Comparison of ENCODE assay signal across 10 cellular contexts in genomic region chr7:16708980-16709379, GRCh38. TPM values are rescaled to one million over a fixed set of nuclear protein-coding genes. Genes with fewer than 3 reads are reported as not detected.
DNase-seq lines count a peak whose midpoint lies in the region; FAIRE-seq and TF ChIP-seq lines count a peak whose summit lies in the region.
"Had no signal": no experiment of that assay in that cellular context is flagged by ENCODE, and none has a peak within 500 bp of the region (broad histone marks: within the 10 kb centered on the region; RNA-seq: fewer than 3 reads in every experiment).

No MANE protein-coding gene starts in this region.

- H3K9ac ChIP-seq in endothelial cell of umbilical vein (replicated peaks; ENCODE audit: extremely low read depth, insufficient read depth, low read length): no peak overlapping the region

- peaks cover 28% of the 10 kb centered on the region for H3K36me3 Mint-ChIP-seq in neural crest cell (ENCODE audit: low read depth)

- H3K9me1 ChIP-seq in endothelial cell of umbilical vein (replicated peaks; ENCODE audit: control insufficient read depth, extremely low read depth, insufficient read depth, low read length): no peaks in the 10 kb centered on the region

- no peak overlapping the region for H2AFZ ChIP-seq in endothelial cell of umbilical vein (ENCODE audit: low read depth, low read length)

- BruUV-seq in endothelial cell of umbilical vein (replicated peaks; lab: Mats Ljungman, UMichigan): no TSS peak

- H3K4me1 ChIP-seq in endothelial cell of umbilical vein (ENCODE audit: control insufficient read depth, extremely low read depth, insufficient read depth, low read length) (peaks cover 8% of the 10 kb centered on the region), SJCRH30 (0 out of 2 replicates have a peak, but pooled peaks cover 1% of the 10 kb centered on the region), esophagus muscularis mucosa (no peaks in the 10 kb centered on the region)
- H3K4me1 ChIP-seq: lower lobe of right lung had no signal

- peak; percentile 88 for DNase-seq in GM03348 (ENCODE audit: low spot score)
- DNase-seq in NOMO-1 treated with dmso at 0.1 percent for 144 hours (lab: John Stamatoyannopoulos, UW; ENCODE audit: unreplicated experiment): peak; percentile 49
- DNase-seq in endothelial cell of umbilical vein (ENCODE audit: low read depth, low spot score): peak; percentile 45
- DNase-seq in neural crest cell (ENCODE audit: low read depth, low spot score): no peak
- no peak for DNase-seq in SJCRH30
- no peak for DNase-seq in GM12891 (ENCODE audit: insufficient read length, low spot score)
- DNase-seq in GOT3 (lab: John Stamatoyannopoulos, UW): no peak
- no peak for DNase-seq in esophagus muscularis mucosa (ENCODE audit: extremely low spot score)
- DNase-seq: activated CD4-positive, alpha-beta T cell treated with anti-CD3 and anti-CD28 coated beads, Interleukin-2, amount 10 ng/mL, durations not matched to agents 7 days and 5 days; lower lobe of right lung had no signal

- CTCF ChIA-PET in endothelial cell of umbilical vein (lab: Charles Lee): no interaction called here

- no peaks in the 10 kb centered on the region for H3K27me3 Mint-ChIP-seq in neural crest cell (ENCODE audit: low read depth)
- H3K27me3 Mint-ChIP-seq: activated CD4-positive, alpha-beta T cell treated with anti-CD3 and anti-CD28 coated beads, Interleukin-2, amount 10 ng/mL, durations not matched to agents 7 days and 5 days had no signal

- FAIRE-seq in endothelial cell of umbilical vein (lab: Jason Lieb, UNC): peak; percentile 67
- no peak for FAIRE-seq in GM12891 (lab: Jason Lieb, UNC)

- 69% methylated on average over 3 of the region's 3 CpGs for WGBS in esophagus muscularis mucosa

- peak overlapping the region; percentile 9 for H3K27ac Mint-ChIP-seq in neural crest cell (ENCODE audit: unreplicated experiment)
- H3K27ac Mint-ChIP-seq: activated CD4-positive, alpha-beta T cell treated with anti-CD3 and anti-CD28 coated beads, Interleukin-2, amount 10 ng/mL, durations not matched to agents 7 days and 5 days had no signal

- POLR2A ChIA-PET in endothelial cell of umbilical vein (lab: Charles Lee): no interaction called here

- intact Hi-C loops in endothelial cell of umbilical vein (cut with micrococcal nuclease): no loop called here
- intact Hi-C loops in esophagus muscularis mucosa (cut with DNase I): no loop called here

- H3K27me3 ChIP-seq in endothelial cell of umbilical vein (ENCODE audit: control insufficient read depth in 2 of 2, insufficient read depth in 2 of 2, low read length in 2 of 2) (no peaks in the 10 kb centered on the region), SJCRH30 (no peaks in the 10 kb centered on the region), esophagus muscularis mucosa (no peaks in the 10 kb centered on the region)

- H3K27ac ChIP-seq in endothelial cell of umbilical vein (ENCODE audit: insufficient read depth, low read depth, low read length) (no peak overlapping the region), SJCRH30 (no peak overlapping the region), esophagus muscularis mucosa (replicated peaks in 1 of 4) (no peak overlapping the region)
- H3K27ac ChIP-seq: lower lobe of right lung had no signal

- H3K4me3 Mint-ChIP-seq in neural crest cell: no peak overlapping the region
- H3K4me3 Mint-ChIP-seq: activated CD4-positive, alpha-beta T cell treated with anti-CD3 and anti-CD28 coated beads, Interleukin-2, amount 10 ng/mL, durations not matched to agents 7 days and 5 days had no signal

- dilution Hi-C loops in endothelial cell of umbilical vein (cut with MboI; ENCODE audit: extremely low pct_ligation_motif_present, low sequenced_read_pairs): no loop called here

- H3K4me3 ChIP-seq in endothelial cell of umbilical vein (replicated peaks in 1 of 3; ENCODE audit: insufficient read depth in 1 of 3, low read depth in 1 of 3, low read length in 3 of 3) (no peak overlapping the region), SJCRH30 (no peak overlapping the region), esophagus muscularis mucosa (no peak overlapping the region)
- H3K4me3 ChIP-seq: lower lobe of right lung had no signal

- H3K9me3 ChIP-seq in endothelial cell of umbilical vein (replicated peaks; ENCODE audit: control insufficient read depth, insufficient read depth, low read length) (no peaks in the 10 kb centered on the region), SJCRH30 (replicated peaks) (no peaks in the 10 kb centered on the region; the same call in 1 of the 2 replicates), esophagus muscularis mucosa (no peaks in the 10 kb centered on the region)
- H3K9me3 ChIP-seq: lower lobe of right lung had no signal

- TF ChIP-seq POLR2A in endothelial cell of umbilical vein (IDR thresholded peaks at IDR 0.05; ENCODE audit: low read depth, low read length) (no peak), GM12891 (IDR thresholded peaks at IDR 0.05; ENCODE audit: low read depth, low read length) (no peak), esophagus muscularis mucosa (IDR thresholded peaks at IDR 0.05; ENCODE audit: low read depth) (no peak)

- H3K36me3 ChIP-seq in endothelial cell of umbilical vein (ENCODE audit: control insufficient read depth in 2 of 2, extremely low read depth in 1 of 2, insufficient read depth in 2 of 2, low read length in 2 of 2): peaks cover 2 to 10% of the 10 kb centered on the region in 2 experiments
- peaks cover 39% of the 10 kb centered on the region for H3K36me3 ChIP-seq in SJCRH30
- H3K36me3 ChIP-seq in esophagus muscularis mucosa: peaks cover 6 to 42% (median 27%) of the 10 kb centered on the region in 4 donors

- H4K20me1 ChIP-seq in endothelial cell of umbilical vein (replicated peaks; ENCODE audit: control insufficient read depth, extremely low read depth, insufficient read depth, low read length): no peaks in the 10 kb centered on the region

- no peaks in the 10 kb centered on the region for H3K4me1 Mint-ChIP-seq in neural crest cell
- H3K4me1 Mint-ChIP-seq: activated CD4-positive, alpha-beta T cell treated with anti-CD3 and anti-CD28 coated beads, Interleukin-2, amount 10 ng/mL, durations not matched to agents 7 days and 5 days had no signal

- H3K79me2 ChIP-seq in endothelial cell of umbilical vein (ENCODE audit: control insufficient read depth, insufficient read depth, low read length): no peaks in the 10 kb centered on the region

- no peak for TF ChIP-seq CTCF in endothelial cell of umbilical vein (IDR thresholded peaks at IDR 0.05; ENCODE audit: extremely low read depth in 1 of 2, insufficient read depth in 1 of 2, low read depth in 1 of 2, low read length in 2 of 2)
- TF ChIP-seq CTCF in neural crest cell (conservative IDR thresholded peaks at IDR 0.05): no peak
- TF ChIP-seq CTCF in esophagus muscularis mucosa (IDR thresholded peaks at IDR 0.05): no peak

- no peak overlapping the region for H3K4me2 ChIP-seq in endothelial cell of umbilical vein (ENCODE audit: insufficient read depth, low read length)

- TF ChIP-seq EP300 in esophagus muscularis mucosa (IDR thresholded peaks at IDR 0.05): no peak

- H3K9me3 Mint-ChIP-seq in neural crest cell: no peaks in the 10 kb centered on the region
- H3K9me3 Mint-ChIP-seq: activated CD4-positive, alpha-beta T cell treated with anti-CD3 and anti-CD28 coated beads, Interleukin-2, amount 10 ng/mL, durations not matched to agents 7 days and 5 days had no signal

TF ChIP-seq in endothelial cell of umbilical vein, 7 proteins besides CTCF, POLR2A, EP300 and RAD21:
- no peak for TF ChIP-seq POLR2AphosphoS5 (IDR thresholded peaks at IDR 0.05; ENCODE audit: insufficient read depth, low read depth, low read length)
- peak; percentile 55 for TF ChIP-seq FOS (IDR thresholded peaks at IDR 0.05; ENCODE audit: borderline replicate concordance, insufficient read depth, low read length)
TF ChIP-seq in endothelial cell of umbilical vein: peak in this region for 1.

TF ChIP-seq in GM12891, 5 proteins besides CTCF, POLR2A, EP300 and RAD21:
- TF ChIP-seq POU2F2 (IDR thresholded peaks at IDR 0.05; ENCODE audit: low read depth, low read length): no peak
- TF ChIP-seq SPI1 (IDR thresholded peaks at IDR 0.05; ENCODE audit: low read depth, low read length): no peak
- no peak for TF ChIP-seq PAX5 (IDR thresholded peaks at IDR 0.05; ENCODE audit: insufficient read depth, low read length, severe bottlenecking)
- TF ChIP-seq TAF1 (IDR thresholded peaks at IDR 0.05; ENCODE audit: low read depth, low read length): no peak

RNA-seq across cellular contexts. Expression of gene TSPAN13, which starts 44.6 kb away (rescaled TPM):
- total RNA-seq in endothelial cell of umbilical vein (33.0 and 42.2 TPM in 2 replicates), neural crest cell (36.7 and 37.3 TPM in 2 replicates), esophagus muscularis mucosa (1 to 10 TPM; 2.1 to 8.8 (median 6.5) TPM)
- polyA plus RNA-seq in endothelial cell of umbilical vein: 8.3 and 13.3 TPM in 2 replicates
- 10.7 and 12.2 TPM in 2 replicates for polyA plus RNA-seq in endothelial cell of umbilical vein (2011; cell fraction: cytosol; rRNA removed)
- 4.8 and 9.6 TPM in 2 replicates for polyA plus RNA-seq in endothelial cell of umbilical vein (2011; cell fraction: nucleus; rRNA removed)
- 12.8 and 17.6 TPM in 2 replicates for polyA plus RNA-seq in endothelial cell of umbilical vein (2012)
- 11.2 and 12.1 TPM in 2 replicates for polyA minus RNA-seq in endothelial cell of umbilical vein
- 3.6 TPM for polyA minus RNA-seq in endothelial cell of umbilical vein (2011; cell fraction: cytosol; rRNA and poly(A)+ RNA removed)
- 2.6 and 3.0 TPM in 2 replicates for polyA minus RNA-seq in endothelial cell of umbilical vein (2011; cell fraction: nucleus; rRNA and poly(A)+ RNA removed)
- total RNA-seq in SJCRH30 (2014; rRNA removed; shearing (Covaris generic)): 2.1 and 2.2 TPM in 2 replicates
- not detected for polyA plus RNA-seq in GM12891 (2012; ENCODE audit: low read depth, missing spikeins)

Comparison
In these comparisons a context has a peak if more than half of its experiments do, and no peak if none do; other contexts are left out.
1. DNase-seq: peak in GM03348 (single experiment), NOMO-1 treated with dmso at 0.1 percent for 144 hours (single experiment) and endothelial cell of umbilical vein (single experiment); none in neural crest cell (single experiment), SJCRH30 (0 of 2), GM12891 (single experiment), GOT3 (single experiment) and esophagus muscularis mucosa (single experiment).